ENCODE assay signal across 23 cellular contexts in the genomic region with DNA sequence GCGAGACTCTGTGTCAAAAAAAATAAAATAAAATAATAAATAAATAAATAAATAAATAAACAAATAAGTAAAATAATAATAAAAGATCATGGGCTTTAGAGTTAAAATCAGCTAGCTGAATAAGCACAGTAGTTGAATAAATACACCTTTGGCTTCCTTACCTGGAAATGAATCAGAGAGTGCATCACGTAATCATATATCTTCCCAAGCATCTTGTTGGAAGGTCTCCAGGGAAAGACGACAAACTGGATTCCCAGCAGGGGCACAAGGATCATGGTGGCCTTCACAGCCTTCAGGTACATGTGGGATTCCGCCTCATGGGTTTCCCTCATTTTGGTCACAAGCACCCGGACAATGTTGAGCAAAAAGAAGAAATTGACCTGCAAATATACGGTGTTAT.
"Had no signal": no experiment of that assay in that cellular context is flagged by ENCODE, and none has a peak within 500 bp of the region (broad histone marks: within the 10 kb centered on the region; RNA-seq: fewer than 3 reads in every experiment).

No MANE protein-coding gene starts in this region.

- H3K4me3 ChIP-seq: K562, SJSA1, SK-N-MC had no signal

- H3K36me3 ChIP-seq: SJSA1 had no signal

- H3K9ac ChIP-seq: KMS-11 had no signal

- H3K9me3 ChIP-seq: SJSA1 had no signal

- ATAC-seq: K562 had no signal

- H3K4me2 ChIP-seq: KMS-11 had no signal

- DNase-seq: Kasumi-1; MV-4-11; NCI-H1048; NCI-H1105; NCI-H1417; NCI-H1436 treated with DMSO at 0.1 percent for 48 hours; NCI-H1694; NCI-H187 treated with DMSO at 0.1 percent for 48 hours; NCI-H2081 treated with DMSO at 0.1 percent for 48 hours; NCI-H2227 treated with DMSO at 0.1 percent for 48 hours; NCI-H524; NCI-H526 treated with DMSO at 0.1 percent for 48 hours; NCI-H748 treated with DMSO at 0.1 percent for 48 hours; NK-92 treated with Interleukin-12 subunit alpha and Interleukin-12 subunit beta, amount 100 ng/mL, for 24 hours; OCI-M1; Right ventricle myocardium superior; RPMI8226; SIG-M5 had no signal

- H3K4me1 ChIP-seq: SJSA1 had no signal

- H3K27ac ChIP-seq: HL-60, KMS-11, SJSA1, SK-N-MC had no signal
